In the genomic region with DNA sequence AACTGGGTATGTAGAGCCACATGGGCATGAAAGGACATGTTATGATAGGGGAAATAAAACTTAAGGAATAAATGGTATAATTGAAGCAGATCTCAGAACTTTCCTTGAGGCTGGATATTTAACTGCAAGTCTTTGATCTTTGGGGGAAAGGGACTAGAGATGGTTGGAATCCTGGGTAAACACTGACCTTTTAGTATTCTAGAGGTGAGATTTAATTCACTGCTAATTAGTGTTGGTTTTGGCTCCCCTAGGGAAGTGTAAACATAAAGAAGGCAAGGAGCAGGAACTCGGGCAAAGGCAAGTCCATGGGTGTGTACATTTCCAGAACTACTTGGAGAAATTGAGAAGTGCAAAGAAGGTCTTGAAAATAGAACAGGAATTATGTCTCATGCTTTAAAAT, we compare ENCODE assay signal across 1 cellular context.
TF ChIP-seq lines count a peak whose summit lies in the region.

No MANE protein-coding gene starts in this region.

TF ChIP-seq in A549, 52 proteins besides CTCF, POLR2A, EP300 and RAD21 (continued from another document):
- TF ChIP-seq REST (IDR thresholded peaks at IDR 0.05): no peak
- TF ChIP-seq, protein P1, sequence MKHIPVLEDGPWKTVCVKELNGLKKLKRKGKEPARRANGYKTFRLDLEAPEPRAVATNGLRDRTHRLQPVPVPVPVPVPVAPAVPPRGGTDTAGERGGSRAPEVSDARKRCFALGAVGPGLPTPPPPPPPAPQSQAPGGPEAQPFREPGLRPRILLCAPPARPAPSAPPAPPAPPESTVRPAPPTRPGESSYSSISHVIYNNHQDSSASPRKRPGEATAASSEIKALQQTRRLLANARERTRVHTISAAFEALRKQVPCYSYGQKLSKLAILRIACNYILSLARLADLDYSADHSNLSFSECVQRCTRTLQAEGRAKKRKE (CRISPR knock-in tag; IDR thresholded peaks at IDR 0.05; ENCODE audit: low read depth): no peak
- TF ChIP-seq KDM1A (IDR thresholded peaks at IDR 0.05; ENCODE audit: low read depth): no peak
- TF ChIP-seq, protein P2, sequence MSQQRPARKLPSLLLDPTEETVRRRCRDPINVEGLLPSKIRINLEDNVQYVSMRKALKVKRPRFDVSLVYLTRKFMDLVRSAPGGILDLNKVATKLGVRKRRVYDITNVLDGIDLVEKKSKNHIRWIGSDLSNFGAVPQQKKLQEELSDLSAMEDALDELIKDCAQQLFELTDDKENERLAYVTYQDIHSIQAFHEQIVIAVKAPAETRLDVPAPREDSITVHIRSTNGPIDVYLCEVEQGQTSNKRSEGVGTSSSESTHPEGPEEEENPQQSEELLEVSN (IDR thresholded peaks at IDR 0.05; ENCODE audit: borderline replicate concordance, low read depth): no peak
- TF ChIP-seq ZNF302 (CRISPR knock-in tag; IDR thresholded peaks at IDR 0.05): no peak
